ENCODE assay signal across 1 cellular context in genomic region chr1:182288749-182289604, GRCh38.
A peak's percentile ranks its signal among the peaks of the same experiment; 100 is the strongest.
TF ChIP-seq lines count a peak whose summit lies in the region.

No MANE protein-coding gene starts in this region.

TF ChIP-seq in HepG2, 621 proteins besides CTCF, POLR2A, EP300 and RAD21 (continued from another document and continues in another):
- no peak for TF ChIP-seq LRRFIP1 (CRISPR knock-in tag; conservative IDR thresholded peaks at IDR 0.05)
- TF ChIP-seq ZFP1 (CRISPR knock-in tag; IDR thresholded peaks at IDR 0.05), result 0 out of 2 replicates have a peak, but pooled peaks have one; percentile 24
- TF ChIP-seq TAF1 (CRISPR knock-in tag; IDR thresholded peaks at IDR 0.05), result peak; percentile 19; the same call in 1 of the 2 replicates
- TF ChIP-seq ARNT (IDR thresholded peaks at IDR 0.05), result no peak
- TF ChIP-seq WIZ (CRISPR knock-in tag; IDR thresholded peaks at IDR 0.05), result 0 out of 2 replicates have a peak, but pooled peaks have one; percentile 24
- no peak for TF ChIP-seq FUBP1 (CRISPR knock-in tag; IDR thresholded peaks at IDR 0.05; ENCODE audit: borderline replicate concordance)
- no peak for TF ChIP-seq ZNF782 (CRISPR knock-in tag; IDR thresholded peaks at IDR 0.05; ENCODE audit: borderline replicate concordance)
- no peak for TF ChIP-seq ZNF337 (CRISPR knock-in tag; IDR thresholded peaks at IDR 0.05; ENCODE audit: borderline replicate concordance, low read depth)
- 0 out of 2 replicates have a peak, but pooled peaks have one; percentile 31 for TF ChIP-seq ZNF205 (CRISPR knock-in tag; IDR thresholded peaks at IDR 0.05)
- TF ChIP-seq MED1 (CRISPR knock-in tag; IDR thresholded peaks at IDR 0.05), result peak; percentile 97
- no peak for TF ChIP-seq KLF12 (CRISPR knock-in tag; IDR thresholded peaks at IDR 0.05; ENCODE audit: borderline replicate concordance)
- no peak for TF ChIP-seq ZBTB34 (CRISPR knock-in tag; IDR thresholded peaks at IDR 0.05)
- TF ChIP-seq ELF3 (CRISPR knock-in tag; IDR thresholded peaks at IDR 0.05), result peak; percentile 84
- peak; percentile 47; the same call in 1 of the 2 replicates for TF ChIP-seq ETV5 (CRISPR knock-in tag; IDR thresholded peaks at IDR 0.05; ENCODE audit: borderline replicate concordance)
- TF ChIP-seq GATAD1 (CRISPR knock-in tag; IDR thresholded peaks at IDR 0.05), result no peak
- no peak for TF ChIP-seq KDM1A (CRISPR knock-in tag; IDR thresholded peaks at IDR 0.05)
- no peak for TF ChIP-seq MAZ (IDR thresholded peaks at IDR 0.05; ENCODE audit: borderline replicate concordance, low read depth, low read length)
- TF ChIP-seq MAZ (CRISPR knock-in tag; IDR thresholded peaks at IDR 0.05; ENCODE audit: low read depth), result no peak
- TF ChIP-seq ESRRA (CRISPR knock-in tag; IDR thresholded peaks at IDR 0.05; ENCODE audit: low read depth), result peak; percentile 93
- TF ChIP-seq NFE2L1 (CRISPR knock-in tag; IDR thresholded peaks at IDR 0.05; ENCODE audit: borderline replicate concordance), result no peak
- no peak for TF ChIP-seq ZNF33A (CRISPR knock-in tag; IDR thresholded peaks at IDR 0.05; ENCODE audit: borderline replicate concordance)
- peak; percentile 68; the same call in 1 of the 2 replicates for TF ChIP-seq TBX3 (IDR thresholded peaks at IDR 0.05; ENCODE audit: borderline replicate concordance)
- peak; percentile 61; the same call in 1 of the 2 replicates for TF ChIP-seq TFAP4 (IDR thresholded peaks at IDR 0.05; ENCODE audit: borderline replicate concordance, low read depth)
- peak; percentile 80; the same call in 1 of the 2 replicates for TF ChIP-seq HMG20A (CRISPR knock-in tag; IDR thresholded peaks at IDR 0.05; ENCODE audit: borderline replicate concordance)
- no peak; the same call in 1 of the 2 replicates for TF ChIP-seq ZNF460 (CRISPR knock-in tag; IDR thresholded peaks at IDR 0.05; ENCODE audit: borderline replicate concordance)
- TF ChIP-seq SKI (IDR thresholded peaks at IDR 0.05; ENCODE audit: partially characterized antibody), result peak; percentile 45
- peak; percentile 30; the same call in 1 of the 2 replicates for TF ChIP-seq ZNF335 (CRISPR knock-in tag; IDR thresholded peaks at IDR 0.05)
- no peak for TF ChIP-seq ZNF788 (CRISPR knock-in tag; IDR thresholded peaks at IDR 0.05; ENCODE audit: borderline replicate concordance)
- no peak for TF ChIP-seq AHR (CRISPR knock-in tag; IDR thresholded peaks at IDR 0.05)
- no peak for TF ChIP-seq XBP1 (CRISPR knock-in tag; IDR thresholded peaks at IDR 0.05)
- no peak for TF ChIP-seq TSC22D2 (CRISPR knock-in tag; IDR thresholded peaks at IDR 0.05; ENCODE audit: borderline replicate concordance)
- no peak for TF ChIP-seq ZNF615 (CRISPR knock-in tag; IDR thresholded peaks at IDR 0.05; ENCODE audit: borderline replicate concordance)
- no peak for TF ChIP-seq ATF7 (IDR thresholded peaks at IDR 0.05)
- TF ChIP-seq ATF7 (CRISPR knock-in tag; IDR thresholded peaks at IDR 0.05), result no peak
- 0 out of 2 replicates have a peak, but pooled peaks have one; percentile 42 for TF ChIP-seq ZNF556 (CRISPR knock-in tag; IDR thresholded peaks at IDR 0.05; ENCODE audit: borderline replicate concordance)
- no peak for TF ChIP-seq ZNF737 (CRISPR knock-in tag; IDR thresholded peaks at IDR 0.05; ENCODE audit: borderline replicate concordance)
- 0 out of 2 replicates have a peak, but pooled peaks have one; percentile 44 for TF ChIP-seq CCDC6 (CRISPR knock-in tag; IDR thresholded peaks at IDR 0.05)
- TF ChIP-seq FOXO1 (CRISPR knock-in tag; IDR thresholded peaks at IDR 0.05), result peak; percentile 92
- TF ChIP-seq BCL6 (CRISPR knock-in tag; IDR thresholded peaks at IDR 0.05), result peak; percentile 84
- peak; percentile 46 for TF ChIP-seq CBX1 (IDR thresholded peaks at IDR 0.05; ENCODE audit: low read depth)
- TF ChIP-seq ZBTB8A (CRISPR knock-in tag; IDR thresholded peaks at IDR 0.05; ENCODE audit: borderline replicate concordance, low read depth), result no peak
- TF ChIP-seq ZNF691 (CRISPR knock-in tag; IDR thresholded peaks at IDR 0.05; ENCODE audit: borderline replicate concordance, low read depth), result peak; percentile 62; the same call in 1 of the 2 replicates
- TF ChIP-seq ZBTB33 (CRISPR knock-in tag; IDR thresholded peaks at IDR 0.05), result no peak
- no peak for TF ChIP-seq GZF1 (CRISPR knock-in tag; IDR thresholded peaks at IDR 0.05)
- peak; percentile 88 for TF ChIP-seq AHDC1 (CRISPR knock-in tag; IDR thresholded peaks at IDR 0.05; ENCODE audit: borderline replicate concordance)
- TF ChIP-seq ZNF251 (CRISPR knock-in tag; IDR thresholded peaks at IDR 0.05), result no peak
- no peak; the same call in 1 of the 2 replicates for TF ChIP-seq ZSCAN5A (CRISPR knock-in tag; IDR thresholded peaks at IDR 0.05; ENCODE audit: borderline replicate concordance)
- peak; percentile 41; the same call in 1 of the 2 replicates for TF ChIP-seq RBFOX2 (IDR thresholded peaks at IDR 0.05; ENCODE audit: low read depth, low read length)
- no peak for TF ChIP-seq SP2 (CRISPR knock-in tag; IDR thresholded peaks at IDR 0.05)
- no peak for TF ChIP-seq MYC (CRISPR knock-in tag; IDR thresholded peaks at IDR 0.05; ENCODE audit: borderline replicate concordance)
- peak; percentile 73 for TF ChIP-seq KAT8 (CRISPR knock-in tag; IDR thresholded peaks at IDR 0.05)
